9 cellular contexts compared by ENCODE assay signal in the genomic region with DNA sequence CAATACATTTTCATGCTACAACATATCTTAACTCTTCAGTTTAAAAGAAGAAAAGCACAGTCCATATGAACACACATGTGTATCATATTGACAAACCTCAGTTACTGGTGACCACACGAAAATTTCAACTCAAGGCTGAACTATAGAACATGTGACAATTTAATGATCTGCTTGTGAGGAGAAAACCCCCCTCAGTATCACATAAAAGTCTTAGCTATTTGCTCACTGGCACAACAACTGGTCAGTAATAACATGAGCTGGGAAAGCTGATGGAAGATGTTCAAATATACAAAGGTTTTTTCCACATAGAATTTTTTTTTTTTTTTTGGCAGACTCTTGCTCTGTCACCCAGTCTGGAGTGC. TPM values are rescaled to one million over a fixed set of nuclear protein-coding genes. Genes with fewer than 3 reads are reported as not detected.
A peak's percentile ranks its signal among the peaks of the same experiment; 100 is the strongest.
DNase-seq lines count a peak whose midpoint lies in the region; ATAC-seq lines count a peak whose summit lies in the region.
"Had no signal": no experiment of that assay in that cellular context is flagged by ENCODE, and none has a peak within 500 bp of the region (broad histone marks: within the 10 kb centered on the region; RNA-seq: fewer than 3 reads in every experiment).

No MANE protein-coding gene starts in this region.

- no peaks in the 10 kb centered on the region for H3K27me3 Mint-ChIP-seq in activated T-cell treated with anti-CD3 and anti-CD28 coated beads, Interleukin-2, amount 50 U/mL, for 4 hours (ENCODE audit: low read depth)
- peaks cover 34% of the 10 kb centered on the region for H3K27me3 Mint-ChIP-seq in activated T-helper 2 cell treated with anti-CD3 and anti-CD28 coated beads, Interferon-gamma antibody, Interleukin-2, Interleukin-4, amounts not matched to agents 10 μg/mL and 5 μg/mL and 100 μg/mL, durations not matched to agents 14 hours and 24 hours and 36 hours (ENCODE audit: low read depth)
- H3K27me3 Mint-ChIP-seq in stimulated activated naive CD8-positive, alpha-beta T cell treated with anti-CD3 and anti-CD28 coated beads, Interleukin-15, amount 100 ng/mL, for 72 hours = no peaks in the 10 kb centered on the region

- H3K4me1 Mint-ChIP-seq in activated T-cell treated with anti-CD3 and anti-CD28 coated beads, Interleukin-2, amount 50 U/mL, for 4 hours (ENCODE audit: low read depth) = peaks cover 66% of the 10 kb centered on the region
- H3K4me1 Mint-ChIP-seq in activated T-helper 2 cell treated with anti-CD3 and anti-CD28 coated beads, Interferon-gamma antibody, Interleukin-2, Interleukin-4, amounts not matched to agents 10 μg/mL and 5 μg/mL and 100 μg/mL, durations not matched to agents 14 hours and 24 hours and 36 hours (ENCODE audit: low read depth) = peaks cover 47% of the 10 kb centered on the region
- peaks cover 92% of the 10 kb centered on the region for H3K4me1 Mint-ChIP-seq in stimulated activated naive CD8-positive, alpha-beta T cell treated with anti-CD3 and anti-CD28 coated beads, Interleukin-15, amount 100 ng/mL, for 72 hours

- intact Hi-C loops in activated T-helper 2 cell treated with anti-CD3 and anti-CD28 coated beads, Interferon-gamma antibody, Interleukin-2, Interleukin-4, amounts not matched to agents 10 μg/mL and 5 μg/mL and 100 μg/mL, durations not matched to agents 14 hours and 24 hours and 36 hours (cut with micrococcal nuclease) = loop anchor here (1.0 to 5.0 kb wide), 2 partner anchors 16 to 150 kb away; no protein-coding TSS in a partner anchor

- DNase-seq in activated T-cell treated with anti-CD3 and anti-CD28 coated beads, Interleukin-2, amount 50 U/mL, for 4 hours = no peak
- no peak for DNase-seq in activated T-cell treated with anti-CD3 and anti-CD28 coated beads, Interleukin-2, amount 50 U/mL, for 48 hours
- DNase-seq in activated T-helper 2 cell treated with anti-CD3 and anti-CD28 coated beads, Interferon-gamma antibody, Interleukin-2, Interleukin-4, amounts not matched to agents 10 μg/mL and 5 μg/mL and 100 μg/mL, durations not matched to agents 14 hours and 24 hours and 36 hours (ENCODE audit: low spot score) = no peak
- DNase-seq in stimulated activated naive CD8-positive, alpha-beta T cell treated with anti-CD3 and anti-CD28 coated beads, Interleukin-15, amount 100 ng/mL, for 72 hours = no peak
- no peak for DNase-seq in NCI-H1092 treated with DMSO at 0.1 percent for 48 hours (lab: John Stamatoyannopoulos, UW)
- DNase-seq: endodermal cell had no signal

- peaks cover 2% of the 10 kb centered on the region for H3K36me3 Mint-ChIP-seq in activated T-cell treated with anti-CD3 and anti-CD28 coated beads, Interleukin-2, amount 50 U/mL, for 4 hours (ENCODE audit: insufficient read depth)
- H3K36me3 Mint-ChIP-seq in activated T-helper 2 cell treated with anti-CD3 and anti-CD28 coated beads, Interferon-gamma antibody, Interleukin-2, Interleukin-4, amounts not matched to agents 10 μg/mL and 5 μg/mL and 100 μg/mL, durations not matched to agents 14 hours and 24 hours and 36 hours (ENCODE audit: low read depth) = no peaks in the 10 kb centered on the region

- no peaks in the 10 kb centered on the region for H3K9me3 Mint-ChIP-seq in activated T-cell treated with anti-CD3 and anti-CD28 coated beads, Interleukin-2, amount 50 U/mL, for 4 hours
- H3K9me3 Mint-ChIP-seq in activated T-helper 2 cell treated with anti-CD3 and anti-CD28 coated beads, Interferon-gamma antibody, Interleukin-2, Interleukin-4, amounts not matched to agents 10 μg/mL and 5 μg/mL and 100 μg/mL, durations not matched to agents 14 hours and 24 hours and 36 hours = no peaks in the 10 kb centered on the region
- H3K9me3 Mint-ChIP-seq in stimulated activated naive CD8-positive, alpha-beta T cell treated with anti-CD3 and anti-CD28 coated beads, Interleukin-15, amount 100 ng/mL, for 72 hours = no peaks in the 10 kb centered on the region
- H3K9me3 Mint-ChIP-seq: endodermal cell had no signal

- H3K27ac Mint-ChIP-seq in activated T-helper 2 cell treated with anti-CD3 and anti-CD28 coated beads, Interferon-gamma antibody, Interleukin-2, Interleukin-4, amounts not matched to agents 10 μg/mL and 5 μg/mL and 100 μg/mL, durations not matched to agents 14 hours and 24 hours and 36 hours = peak overlapping the region; percentile 77
- H3K27ac Mint-ChIP-seq in stimulated activated naive CD8-positive, alpha-beta T cell treated with anti-CD3 and anti-CD28 coated beads, Interleukin-15, amount 100 ng/mL, for 72 hours = peak overlapping the region in 1 of 2 donors; percentile 91
- H3K27ac Mint-ChIP-seq: endodermal cell had no signal

- ATAC-seq in activated T-cell treated with anti-CD3 and anti-CD28 coated beads, Interleukin-2, amount 50 U/mL, for 4 hours = peak in 1 of 2 donors; percentile 20
- ATAC-seq in HG03139 (IDR thresholded peaks at IDR 0.05; ENCODE audit: unreplicated experiment) (peak; percentile 37), HG03280 (IDR thresholded peaks at IDR 0.05; ENCODE audit: unreplicated experiment) (no peak), HG03521 (IDR thresholded peaks at IDR 0.05; ENCODE audit: unreplicated experiment) (no peak)
- peak; percentile 25 for ATAC-seq in stimulated activated naive CD8-positive, alpha-beta T cell treated with anti-CD3 and anti-CD28 coated beads, Interleukin-15, amount 100 ng/mL, for 72 hours

- peak overlapping the region; percentile 69 for H3K4me3 Mint-ChIP-seq in activated T-cell treated with anti-CD3 and anti-CD28 coated beads, Interleukin-2, amount 50 U/mL, for 4 hours
- H3K4me3 Mint-ChIP-seq in activated T-helper 2 cell treated with anti-CD3 and anti-CD28 coated beads, Interferon-gamma antibody, Interleukin-2, Interleukin-4, amounts not matched to agents 10 μg/mL and 5 μg/mL and 100 μg/mL, durations not matched to agents 14 hours and 24 hours and 36 hours (ENCODE audit: low read depth) = peak overlapping the region; percentile 40
- H3K4me3 Mint-ChIP-seq in stimulated activated naive CD8-positive, alpha-beta T cell treated with anti-CD3 and anti-CD28 coated beads, Interleukin-15, amount 100 ng/mL, for 72 hours = peak overlapping the region; percentile 63 to 69
- H3K4me3 Mint-ChIP-seq: endodermal cell had no signal

RNA-seq across cellular contexts. Expression of a gene that starts 19.5 kb away (rescaled TPM):
- total RNA-seq in activated T-cell treated with anti-CD3 and anti-CD28 coated beads, Interleukin-2, amount 50 U/mL, for 4 hours = 1 to 10 TPM; 2.8 to 3.2 (median 3.1) TPM
- total RNA-seq in activated T-helper 2 cell treated with anti-CD3 and anti-CD28 coated beads, Interferon-gamma antibody, Interleukin-2, Interleukin-4, amounts not matched to agents 10 μg/mL and 5 μg/mL and 100 μg/mL, durations not matched to agents 14 hours and 24 hours and 36 hours = 4.3 and 5.4 TPM in 2 replicates

Comparison
In these comparisons a context has a peak if more than half of its experiments do, and no peak if none do; other contexts are left out.
1. ATAC-seq: peak in HG03139 (single experiment) and stimulated activated naive CD8-positive, alpha-beta T cell treated with anti-CD3 and anti-CD28 coated beads, Interleukin-15, amount 100 ng/mL, for 72 hours (single experiment); none in HG03280 (single experiment) and HG03521 (single experiment).
2. Peak in every context shown above with its lines, with median percentiles within 50 percentile points of each other: H3K4me3 Mint-ChIP-seq.